ENCODE assay signal across 1 cellular context in the genomic region with DNA sequence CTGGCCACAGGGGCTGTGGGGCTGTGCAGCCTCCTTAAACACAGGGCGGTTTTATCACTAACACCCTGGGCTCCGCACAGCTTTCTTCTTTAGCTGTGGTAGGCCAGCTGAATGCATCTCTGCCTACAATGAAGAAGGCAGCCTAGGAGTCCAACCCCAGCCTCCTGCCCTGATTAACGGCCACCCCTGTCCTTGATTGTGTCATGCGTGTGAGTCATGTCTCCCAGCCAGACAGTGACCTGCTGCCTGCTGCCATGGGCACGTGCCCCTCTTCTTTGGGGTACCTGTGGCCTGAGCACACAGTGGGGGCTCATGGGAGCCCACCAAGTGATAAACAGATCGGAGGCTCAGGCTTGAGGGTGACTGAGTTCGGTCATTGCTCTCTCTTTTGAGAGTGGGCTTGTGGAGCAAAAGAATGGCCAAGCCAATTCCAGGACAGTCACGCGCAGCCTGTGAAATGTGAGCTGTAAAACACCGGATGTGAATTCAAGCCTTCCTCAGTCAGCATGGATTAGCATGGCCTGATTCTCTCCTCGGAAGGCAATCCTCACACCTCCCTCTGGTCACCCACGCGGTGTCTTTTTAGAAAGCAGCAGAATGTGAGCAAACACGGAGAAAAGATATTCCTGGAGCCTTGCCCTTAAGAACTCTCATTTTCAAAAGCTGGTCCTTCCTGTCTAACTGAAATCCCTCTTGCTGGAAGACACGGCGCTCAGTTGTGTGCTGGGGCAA.
TF ChIP-seq lines count a peak whose summit lies in the region.

No MANE protein-coding gene starts in this region.

TF ChIP-seq in GM23338, 12 proteins besides CTCF, POLR2A, EP300 and RAD21 (continued from another document):
- TF ChIP-seq ZNF462 (CRISPR knock-in tag; IDR thresholded peaks at IDR 0.05): no peak
TF ChIP-seq in GM23338: peak in this region for 0.
